Comparison of ENCODE assay signal across 1 cellular context in the genomic region with DNA sequence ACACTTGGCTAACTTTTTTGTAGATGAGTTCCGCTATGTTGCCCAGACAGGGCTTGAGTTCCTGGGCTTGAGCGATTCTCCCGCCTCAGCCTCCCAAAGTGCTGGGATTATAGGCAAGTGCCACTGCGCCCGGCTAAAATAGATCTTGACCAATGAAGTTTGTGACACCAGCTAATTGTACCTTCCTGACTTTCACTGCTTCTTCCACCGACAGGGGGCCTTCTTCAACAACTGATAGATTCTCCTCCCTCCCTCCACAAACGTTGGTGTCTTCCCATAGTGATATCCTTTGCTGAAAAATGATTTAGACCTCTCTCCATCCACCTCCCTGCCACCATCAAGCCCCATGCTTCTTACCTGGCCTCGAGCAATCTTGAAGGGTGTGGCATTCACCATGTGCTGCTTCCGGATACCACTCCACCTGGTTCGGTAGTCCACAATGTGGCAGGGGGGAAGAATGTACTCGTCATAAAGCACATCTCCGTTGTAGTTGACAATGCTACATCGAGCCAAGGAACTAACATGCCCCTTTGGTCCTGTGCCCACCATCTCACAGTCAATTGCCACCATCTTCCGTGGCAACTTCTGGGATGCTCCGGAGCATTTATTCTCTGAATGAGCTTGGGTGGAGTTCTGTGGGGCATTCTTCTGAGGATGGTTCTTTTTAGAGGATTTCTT.
TF ChIP-seq lines count a peak whose summit lies in the region.

No MANE protein-coding gene starts in this region.

TF ChIP-seq in GM12878, 131 proteins besides CTCF, POLR2A, EP300 and RAD21:
- TF ChIP-seq SMC3 (IDR thresholded peaks at IDR 0.05; ENCODE audit: borderline replicate concordance, low read length) = peak; percentile 62; the same call in 1 of the 2 replicates
- TF ChIP-seq NBN (IDR thresholded peaks at IDR 0.05) = peak; percentile 36; the same call in 1 of the 2 replicates
- TF ChIP-seq LARP7 (IDR thresholded peaks at IDR 0.05) = 0 out of 2 replicates have a peak, but pooled peaks have one; percentile 47
- TF ChIP-seq BHLHE40 (IDR thresholded peaks at IDR 0.05; ENCODE audit: borderline replicate concordance in 1 of 2, low read depth in 2 of 2, low read length in 1 of 2) = 0 out of 4 replicates have a peak, but pooled peaks of 1 of the 2 experiments have one; percentile 5
- peak; percentile 67; the same call in 1 of the 2 replicates for TF ChIP-seq HDGF (IDR thresholded peaks at IDR 0.05)
- TF ChIP-seq, protein P1, sequence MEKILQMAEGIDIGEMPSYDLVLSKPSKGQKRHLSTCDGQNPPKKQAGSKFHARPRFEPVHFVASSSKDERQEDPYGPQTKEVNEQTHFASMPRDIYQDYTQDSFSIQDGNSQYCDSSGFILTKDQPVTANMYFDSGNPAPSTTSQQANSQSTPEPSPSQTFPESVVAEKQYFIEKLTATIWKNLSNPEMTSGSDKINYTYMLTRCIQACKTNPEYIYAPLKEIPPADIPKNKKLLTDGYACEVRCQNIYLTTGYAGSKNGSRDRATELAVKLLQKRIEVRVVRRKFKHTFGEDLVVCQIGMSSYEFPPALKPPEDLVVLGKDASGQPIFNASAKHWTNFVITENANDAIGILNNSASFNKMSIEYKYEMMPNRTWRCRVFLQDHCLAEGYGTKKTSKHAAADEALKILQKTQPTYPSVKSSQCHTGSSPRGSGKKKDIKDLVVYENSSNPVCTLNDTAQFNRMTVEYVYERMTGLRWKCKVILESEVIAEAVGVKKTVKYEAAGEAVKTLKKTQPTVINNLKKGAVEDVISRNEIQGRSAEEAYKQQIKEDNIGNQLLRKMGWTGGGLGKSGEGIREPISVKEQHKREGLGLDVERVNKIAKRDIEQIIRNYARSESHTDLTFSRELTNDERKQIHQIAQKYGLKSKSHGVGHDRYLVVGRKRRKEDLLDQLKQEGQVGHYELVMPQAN (conservative IDR thresholded peaks at IDR 0.05) = 0 out of 2 replicates have a peak, but pooled peaks have one; percentile 45
- peak; percentile 33; the same call in 1 of the 2 replicates for TF ChIP-seq MXI1 (IDR thresholded peaks at IDR 0.05; ENCODE audit: low read depth, low read length)
- no peak for TF ChIP-seq RBBP5 (conservative IDR thresholded peaks at IDR 0.05)
- TF ChIP-seq KDM1A (IDR thresholded peaks at IDR 0.05; ENCODE audit: borderline replicate concordance) = no peak
- TF ChIP-seq SMARCA5 (IDR thresholded peaks at IDR 0.05) = peak; percentile 83; the same call in 1 of the 2 replicates
- TF ChIP-seq RELA (IDR thresholded peaks at IDR 0.05; ENCODE audit: borderline replicate concordance, partially characterized antibody) = peak; percentile 12
- no peak for TF ChIP-seq FOS (IDR thresholded peaks at IDR 0.05; ENCODE audit: borderline replicate concordance, extremely low read depth, insufficient read length)
- 0 out of 2 replicates have a peak, but pooled peaks have one; percentile 7 for TF ChIP-seq IKZF1 (conservative IDR thresholded peaks at IDR 0.05)
- TF ChIP-seq CREM (IDR thresholded peaks at IDR 0.05; ENCODE audit: low read depth) = no peak
- TF ChIP-seq ZNF24 (IDR thresholded peaks at IDR 0.05) = no peak
TF ChIP-seq in GM12878: peak in this region for 10.
